In genomic region chr19:40801449-40802299, GRCh38 we compare ENCODE assay signal across 1 cellular context.
TF ChIP-seq lines count a peak whose summit lies in the region.

No MANE protein-coding gene starts in this region.

TF ChIP-seq in liver, 16 proteins besides CTCF, POLR2A, EP300 and RAD21 (continued from another document):
- no peak for TF ChIP-seq ZBTB33 (IDR thresholded peaks at IDR 0.05)
- TF ChIP-seq TAF1 (conservative IDR thresholded peaks at IDR 0.05) = no peak
